ENCODE assay signal across 28 cellular contexts in the genomic region with DNA sequence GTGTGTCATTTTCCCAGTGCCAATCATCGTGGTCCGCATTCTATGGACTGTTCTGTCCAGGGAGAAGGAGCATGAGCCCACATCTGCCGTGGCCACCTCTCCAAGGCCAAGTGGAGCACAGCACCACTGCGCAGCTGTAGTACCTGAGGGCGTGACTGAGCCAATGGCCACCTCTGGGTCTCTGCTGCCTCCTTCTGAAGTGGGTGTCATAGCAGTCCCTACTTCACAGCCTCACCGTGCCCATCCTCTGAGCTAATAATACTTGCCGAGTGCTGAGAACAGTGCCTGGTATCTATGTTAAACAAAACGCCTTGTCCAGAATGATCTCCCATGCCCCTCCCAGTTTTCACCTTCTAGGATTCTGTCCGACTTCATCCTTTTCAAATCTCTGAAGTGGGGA.
DNase-seq lines count a peak whose midpoint lies in the region; ATAC-seq, FAIRE-seq and TF ChIP-seq lines count a peak whose summit lies in the region.
"Had no signal": no experiment of that assay in that cellular context is flagged by ENCODE, and none has a peak within 500 bp of the region (broad histone marks: within the 10 kb centered on the region; RNA-seq: fewer than 3 reads in every experiment).

No MANE protein-coding gene starts in this region.

- TF ChIP-seq POLR2A in GM12891 (IDR thresholded peaks at IDR 0.05; ENCODE audit: low read depth, low read length), result no peak

- H3K9me3 Mint-ChIP-seq in brain, result no peaks in the 10 kb centered on the region
- no peaks in the 10 kb centered on the region for H3K9me3 Mint-ChIP-seq in stimulated activated naive B cell treated with anti-CD40 and anti-IgM and Interleukin-4, amounts not matched to agents 10 μg/mL and 1 μg/mL and 100 μg/mL, for 72 hours
- H3K9me3 Mint-ChIP-seq: CD14-positive monocyte; CD8-positive, alpha-beta memory T cell had no signal

- peak overlapping the region in 3 of 5 experiments; percentile 42 to 97 (median 48) for H3K27ac Mint-ChIP-seq in brain
- peak overlapping the region; percentile 20 for H3K27ac Mint-ChIP-seq in stimulated activated naive B cell treated with anti-CD40 and anti-IgM and Interleukin-4, amounts not matched to agents 10 μg/mL and 1 μg/mL and 100 μg/mL, for 72 hours

- no peak overlapping the region for H3K4me3 Mint-ChIP-seq in brain
- H3K4me3 Mint-ChIP-seq in stimulated activated naive B cell treated with anti-CD40 and anti-IgM and Interleukin-4, amounts not matched to agents 10 μg/mL and 1 μg/mL and 100 μg/mL, for 72 hours, result no peak overlapping the region
- H3K4me3 Mint-ChIP-seq: CD14-positive monocyte; CD8-positive, alpha-beta memory T cell had no signal

- TF ChIP-seq CTCF in brain (conservative IDR thresholded peaks at IDR 0.05), result no peak

- peak; percentile 60 for ATAC-seq in left ventricle myocardium superior
- ATAC-seq in Right ventricle myocardium inferior, result no peak
- ATAC-seq in stimulated activated naive B cell treated with anti-CD40 and anti-IgM and Interleukin-4, amounts not matched to agents 10 μg/mL and 1 μg/mL and 100 μg/mL, for 72 hours (replicated peaks), result no peak

- peaks cover 96% of the 10 kb centered on the region for H3K4me1 Mint-ChIP-seq in brain
- peaks cover 48 to 81% of the 10 kb centered on the region in 2 donors for H3K4me1 Mint-ChIP-seq in stimulated activated naive B cell treated with anti-CD40 and anti-IgM and Interleukin-4, amounts not matched to agents 10 μg/mL and 1 μg/mL and 100 μg/mL, for 72 hours

- H3K36me3 Mint-ChIP-seq in brain, result no peaks in the 10 kb centered on the region
- peaks cover 3 to 4% of the 10 kb centered on the region in 2 donors for H3K36me3 Mint-ChIP-seq in stimulated activated naive B cell treated with anti-CD40 and anti-IgM and Interleukin-4, amounts not matched to agents 10 μg/mL and 1 μg/mL and 100 μg/mL, for 72 hours

- DNase-seq in left ventricle myocardium superior (no peak), Right ventricle myocardium inferior (ENCODE audit: missing footprints) (no peak), NCI-H510A treated with DMSO at 0.1 percent for 48 hours (lab: John Stamatoyannopoulos, UW) (peak; percentile 60), substantia nigra (lab: John Stamatoyannopoulos, UW) (no peak), NCI-H1048 (lab: John Stamatoyannopoulos, UW) (no peak), GM12891 (ENCODE audit: insufficient read length, low spot score) (no peak)
- no peak for DNase-seq in stimulated activated naive B cell treated with anti-CD40 and anti-IgM and Interleukin-4, amounts not matched to agents 10 μg/mL and 1 μg/mL and 100 μg/mL, for 72 hours
- DNase-seq: BE2C; CD8-positive, alpha-beta memory T cell; DMS 273 treated with DMSO at 0.1 percent for 48 hours; DMS79 treated with DMSO at 0.1 percent for 48 hours; GF-D8; Karpas-422; NCI-H1105; NCI-H146; NCI-H1930; NCI-H2107; NCI-H446; NCI-H526 treated with DMSO at 0.1 percent for 48 hours; RPMI8226; SHP77 treated with DMSO at 0.1 percent for 48 hours had no signal

- H3K27me3 Mint-ChIP-seq in brain, result no peaks in the 10 kb centered on the region
- no peaks in the 10 kb centered on the region for H3K27me3 Mint-ChIP-seq in stimulated activated naive B cell treated with anti-CD40 and anti-IgM and Interleukin-4, amounts not matched to agents 10 μg/mL and 1 μg/mL and 100 μg/mL, for 72 hours
- H3K27me3 Mint-ChIP-seq: CD8-positive, alpha-beta memory T cell had no signal

- H3K27ac ChIP-seq in substantia nigra (ENCODE audit: low read depth, low read length, poor library complexity, severe bottlenecking), result no peak overlapping the region
- H3K27ac ChIP-seq: SK-N-MC had no signal

- intact Hi-C loops in left ventricle myocardium superior (cut with micrococcal nuclease), result no loop called here
- intact Hi-C loops in Right ventricle myocardium inferior (cut with DNase I), result no loop called here

- no peak for FAIRE-seq in GM12891 (lab: Jason Lieb, UNC)
- FAIRE-seq: A204.1, GM12892, GM19239, H54 had no signal

TF ChIP-seq in GM12891, 5 proteins besides CTCF, POLR2A, EP300 and RAD21:
- TF ChIP-seq POU2F2 (IDR thresholded peaks at IDR 0.05; ENCODE audit: low read depth, low read length) (no peak), PAX5 (IDR thresholded peaks at IDR 0.05; ENCODE audit: insufficient read depth, low read length, severe bottlenecking) (no peak), TAF1 (IDR thresholded peaks at IDR 0.05; ENCODE audit: low read depth, low read length) (no peak), POLR2AphosphoS5 (IDR thresholded peaks at IDR 0.05; ENCODE audit: low read depth, low read length) (no peak), SPI1 (IDR thresholded peaks at IDR 0.05; ENCODE audit: low read depth, low read length) (no peak)
